In genomic region chr17:78915872-78916632, GRCh38 we compare ENCODE assay signal across 8 cellular contexts. TPM values are rescaled to one million over a fixed set of nuclear protein-coding genes. Genes with fewer than 3 reads are reported as not detected.
DNase-seq lines count a peak whose midpoint lies in the region; TF ChIP-seq lines count a peak whose summit lies in the region.

No MANE protein-coding gene starts in this region.

- no peak overlapping the region for H3K4me3 Mint-ChIP-seq in mesothelial cell of epicardium

- no peaks in the 10 kb centered on the region for H3K36me3 ChIP-seq in vagina

- no peaks in the 10 kb centered on the region for H3K27me3 ChIP-seq in vagina

- no peaks in the 10 kb centered on the region for H3K9me3 ChIP-seq in vagina

- H3K27ac ChIP-seq in caudate nucleus (ENCODE audit: low read depth, low read length) (peak overlapping the region; percentile 79), vagina (peak overlapping the region; percentile 80)

- H3K4me3 ChIP-seq in vagina, result peak overlapping the region in 1 of 2 donors; percentile 31

- no peaks in the 10 kb centered on the region for H3K9me3 Mint-ChIP-seq in mesothelial cell of epicardium

- H3K27me3 Mint-ChIP-seq in mesothelial cell of epicardium (ENCODE audit: low read depth), result no peaks in the 10 kb centered on the region

- intact Hi-C loops in vagina (cut with DNase I), result no loop called here

- peaks cover 5% of the 10 kb centered on the region for H3K36me3 Mint-ChIP-seq in mesothelial cell of epicardium

- H3K4me1 Mint-ChIP-seq in mesothelial cell of epicardium, result peaks cover 27% of the 10 kb centered on the region

- peaks cover 76% of the 10 kb centered on the region for H3K4me1 ChIP-seq in vagina

- no peak for TF ChIP-seq POLR2A in vagina (IDR thresholded peaks at IDR 0.05)

- peak overlapping the region; percentile 54 for H3K27ac Mint-ChIP-seq in mesothelial cell of epicardium

- DNase-seq in stimulated activated CD4-positive, alpha-beta T cell treated with anti-CD3 and anti-CD28 coated beads, Interleukin-1b, Interleukin-23, amount 100 ng/mL, for 48 hours, result peak; percentile 25
- DNase-seq in stimulated activated CD4-positive, alpha-beta T cell treated with anti-CD3 and anti-CD28 coated beads, Interleukin-4, amount 100 ng/mL, for 4 hours, result no peak
- DNase-seq in caudate nucleus (lab: John Stamatoyannopoulos, UW) (peak in 2 of 61 donors; percentile 18 to 26), mesothelial cell of epicardium (ENCODE audit: low spot score in 2 of 2, unreplicated experiment in 2 of 2) (no peak), vagina (ENCODE audit: extremely low spot score in 2 of 2) (no peak), NCI-H1417 (lab: John Stamatoyannopoulos, UW) (no peak), globus pallidus (ENCODE audit: low spot score) (no peak), activated gamma-delta T cell treated with Interleukin-2 at 50 U/mL for 16 hours (no peak)

- no peak for TF ChIP-seq CTCF in mesothelial cell of epicardium (IDR thresholded peaks at IDR 0.05; ENCODE audit: unreplicated experiment)
- no peak for TF ChIP-seq CTCF in vagina (IDR thresholded peaks at IDR 0.05)

RNA-seq across cellular contexts. Expression of gene TIMP2, which starts 9.1 kb away (rescaled TPM):
- total RNA-seq in mesothelial cell of epicardium, result 106 to 109 TPM (median 106 TPM) in 3 replicates
- total RNA-seq in vagina, result 181 TPM

RNA-seq across cellular contexts. Expression of gene CEP295NL, which starts 13.1 kb away (rescaled TPM):
- total RNA-seq in mesothelial cell of epicardium (3.2 to 4.2 TPM (median 3.8 TPM) in 3 replicates), vagina (7.9 TPM)
